18 cellular contexts compared by ENCODE assay signal in genomic region chr2:45951025-45951737, GRCh38.
DNase-seq lines count a peak whose midpoint lies in the region; ATAC-seq and TF ChIP-seq lines count a peak whose summit lies in the region.
"Had no signal": no experiment of that assay in that cellular context is flagged by ENCODE, and none has a peak within 500 bp of the region (broad histone marks: within the 10 kb centered on the region; RNA-seq: fewer than 3 reads in every experiment).

No MANE protein-coding gene starts in this region.

- H3K9me3 ChIP-seq in DND-41 (ENCODE audit: insufficient read depth, low read length, severe bottlenecking), result no peaks in the 10 kb centered on the region
- H3K9me3 ChIP-seq: MG63 had no signal

- H3K27me3 Mint-ChIP-seq in central memory CD8-positive, alpha-beta T cell, result no peaks in the 10 kb centered on the region
- no peaks in the 10 kb centered on the region for H3K27me3 Mint-ChIP-seq in natural killer cell (ENCODE audit: low read depth in 2 of 2)

- H3K9me3 Mint-ChIP-seq in central memory CD8-positive, alpha-beta T cell, result no peaks in the 10 kb centered on the region
- no peaks in the 10 kb centered on the region for H3K9me3 Mint-ChIP-seq in natural killer cell

- TF ChIP-seq CTCF in DND-41 (IDR thresholded peaks at IDR 0.05; ENCODE audit: borderline replicate concordance, extremely low read depth, low read length, poor library complexity, severe bottlenecking) (no peak), HL-60 (IDR thresholded peaks at IDR 0.05; ENCODE audit: insufficient read depth, low read length) (no peak), natural killer cell (IDR thresholded peaks at IDR 0.05) (no peak)

- no peaks in the 10 kb centered on the region for H3K79me2 ChIP-seq in DND-41 (ENCODE audit: insufficient read depth, low read length)

- peaks cover 4% of the 10 kb centered on the region; the same call in 1 of the 2 replicates for H3K4me1 ChIP-seq in DND-41 (ENCODE audit: insufficient read depth, low read length)

- no peaks in the 10 kb centered on the region for H3K36me3 ChIP-seq in DND-41 (ENCODE audit: insufficient read depth, low read length)
- H3K36me3 ChIP-seq: MG63 had no signal

- no peak overlapping the region for H3K4me3 Mint-ChIP-seq in central memory CD8-positive, alpha-beta T cell
- no peak overlapping the region for H3K4me3 Mint-ChIP-seq in natural killer cell

- no peak overlapping the region for H3K4me2 ChIP-seq in DND-41 (ENCODE audit: insufficient read depth, low read length)
- H3K4me2 ChIP-seq: KMS-11 had no signal

- no peak overlapping the region for H3K9ac ChIP-seq in DND-41 (ENCODE audit: low read depth, low read length)
- H3K9ac ChIP-seq: KMS-11 had no signal

- H3K27me3 ChIP-seq in DND-41 (ENCODE audit: insufficient read depth, low read length, poor library complexity) (no peaks in the 10 kb centered on the region), HL-60 (ENCODE audit: insufficient read depth, poor library complexity, severe bottlenecking) (no peaks in the 10 kb centered on the region)
- H3K27me3 ChIP-seq: MG63 had no signal

- ATAC-seq in DND-41 (ENCODE audit: insufficient read depth, low read depth) (peak; percentile 80), natural killer cell (peak in 2 of 3 donors; percentile 21 to 81)
- ATAC-seq in central memory CD8-positive, alpha-beta T cell (replicated peaks; ENCODE audit: extremely low read depth, poor library complexity, severe bottlenecking), result peak; percentile 78
- ATAC-seq: HepG2 had no signal

- H3K36me3 Mint-ChIP-seq in central memory CD8-positive, alpha-beta T cell (ENCODE audit: insufficient read depth), result peaks cover 1% of the 10 kb centered on the region
- no peaks in the 10 kb centered on the region for H3K36me3 Mint-ChIP-seq in natural killer cell

- H2AFZ ChIP-seq in DND-41 (ENCODE audit: low read depth, low read length), result no peak overlapping the region

- no peak overlapping the region for H3K27ac Mint-ChIP-seq in central memory CD8-positive, alpha-beta T cell (ENCODE audit: low read depth)
- no peak overlapping the region for H3K27ac Mint-ChIP-seq in natural killer cell

- DNase-seq in DND-41 (peak; percentile 35), HL-60 (ENCODE audit: low read depth in 1 of 2, low spot score in 1 of 2) (peak; percentile 12 to 21), natural killer cell (no peak), NCI-H82 treated with DMSO at 0.1 percent for 48 hours (lab: John Stamatoyannopoulos, UW; ENCODE audit: unreplicated experiment) (no peak), NCI-H748 treated with DMSO at 0.1 percent for 48 hours (lab: John Stamatoyannopoulos, UW) (no peak), NCI-H2196 (lab: John Stamatoyannopoulos, UW; ENCODE audit: unreplicated experiment) (no peak)
- DNase-seq in central memory CD8-positive, alpha-beta T cell (ENCODE audit: low spot score in 2 of 2), result peak in 1 of 2 donors; percentile 10
- DNase-seq: MG63; NCI-H1092; NCI-H2107; NCI-H226; NCI-H524 treated with DMSO at 0.1 percent for 48 hours; NK-92 treated with Interleukin-12 subunit alpha and Interleukin-12 subunit beta, amount 100 ng/mL, for 24 hours; OCI-M1 had no signal

- H3K27ac ChIP-seq in DND-41 (ENCODE audit: low read length) (no peak overlapping the region), HL-60 (replicated peaks) (no peak overlapping the region)
- H3K27ac ChIP-seq: C4-2B, KMS-11, RWPE1 had no signal

- peaks cover 5% of the 10 kb centered on the region for H3K4me1 Mint-ChIP-seq in central memory CD8-positive, alpha-beta T cell
- peaks cover 10% of the 10 kb centered on the region in 2 donors for H3K4me1 Mint-ChIP-seq in natural killer cell

- H3K4me3 ChIP-seq in DND-41 (ENCODE audit: low read depth in 1 of 2, low read length in 2 of 2), result no peak overlapping the region
- H3K4me3 ChIP-seq in HL-60 (replicated peaks; ENCODE audit: insufficient read depth, low read length), result no peak overlapping the region
- H3K4me3 ChIP-seq: MG63 had no signal

- intact Hi-C loops in natural killer cell (cut with micrococcal nuclease), result no loop called here

- H4K20me1 ChIP-seq in DND-41 (ENCODE audit: insufficient read depth, low read length), result no peaks in the 10 kb centered on the region

Comparison
In these comparisons a context has a peak if more than half of its experiments do, and no peak if none do; other contexts are left out.
1. DNase-seq: peak in DND-41 (single experiment) and HL-60 (2 of 2); none in natural killer cell (single experiment), NCI-H82 treated with DMSO at 0.1 percent for 48 hours (single experiment), NCI-H748 treated with DMSO at 0.1 percent for 48 hours (single experiment) and NCI-H2196 (single experiment).
2. Peak in every context shown above with its lines, with median percentiles within 50 percentile points of each other: ATAC-seq.